ENCODE assay signal across 27 cellular contexts in genomic region chr14:90651976-90652560, GRCh38.
DNase-seq lines count a peak whose midpoint lies in the region; TF ChIP-seq lines count a peak whose summit lies in the region.
"Had no signal": no experiment of that assay in that cellular context is flagged by ENCODE, and none has a peak within 500 bp of the region (broad histone marks: within the 10 kb centered on the region; RNA-seq: fewer than 3 reads in every experiment).

No MANE protein-coding gene starts in this region.

- H3K4me2 ChIP-seq in smooth muscle cell = no peak overlapping the region
- H3K4me2 ChIP-seq: BLaER1, PC-9 had no signal

- no peaks in the 10 kb centered on the region for H3K9me3 Mint-ChIP-seq in mesothelial cell of epicardium
- H3K9me3 Mint-ChIP-seq: CD4-positive, CD25-positive, alpha-beta regulatory T cell; H9 had no signal

- H2AFZ ChIP-seq in smooth muscle cell (ENCODE audit: low read depth) = no peak overlapping the region
- H2AFZ ChIP-seq: GM23248, PC-9 had no signal

- H3K27me3 ChIP-seq in SJCRH30 = no peaks in the 10 kb centered on the region
- H3K27me3 ChIP-seq in smooth muscle cell (ENCODE audit: low read depth) = no peaks in the 10 kb centered on the region
- no peaks in the 10 kb centered on the region for H3K27me3 ChIP-seq in HAP-1 (ENCODE audit: low read depth)
- H3K27me3 ChIP-seq: BLaER1, MG63, SJSA1 had no signal

- peak overlapping the region; percentile 87 for H3K27ac ChIP-seq in SJCRH30
- H3K27ac ChIP-seq in cingulate gyrus (ENCODE audit: low read depth, low read length) = peak overlapping the region; percentile 69
- H3K27ac ChIP-seq in smooth muscle cell (ENCODE audit: low read depth) = peak overlapping the region; percentile 23
- H3K27ac ChIP-seq: BLaER1, GM23248, PC-9, SJSA1 had no signal

- H3K79me2 ChIP-seq in smooth muscle cell (ENCODE audit: low read depth) = no peaks in the 10 kb centered on the region

- no peaks in the 10 kb centered on the region for H4K20me1 ChIP-seq in smooth muscle cell (ENCODE audit: low read depth)
- H4K20me1 ChIP-seq: BLaER1 had no signal

- H3F3A ChIP-seq in smooth muscle cell (ENCODE audit: low read depth) = peaks cover 2% of the 10 kb centered on the region

- peaks cover 13% of the 10 kb centered on the region for H3K36me3 Mint-ChIP-seq in mesothelial cell of epicardium

- peak; percentile 69 to 79 for DNase-seq in SJCRH30
- DNase-seq in mesothelial cell of epicardium (ENCODE audit: low spot score in 2 of 2, unreplicated experiment in 2 of 2) = no peak
- no peak for DNase-seq in smooth muscle cell (lab: John Stamatoyannopoulos, UW; ENCODE audit: unreplicated experiment)
- no peak for DNase-seq in COLO829 (ENCODE audit: low spot score)
- no peak for DNase-seq in NCI-H748 treated with DMSO at 0.1 percent for 48 hours (lab: John Stamatoyannopoulos, UW)
- DNase-seq in HAP-1 (ENCODE audit: low spot score in 2 of 2) = no peak
- no peak for DNase-seq in D341Med (ENCODE audit: low spot score)
- DNase-seq: CD4-positive, CD25-positive, alpha-beta regulatory T cell; DMS53; GM23248; H9; IMR-90; KG1; MG63; NCI-H1092; NCI-H1417 treated with DMSO at 0.1 percent for 48 hours; NCI-H187; NCI-H2081 treated with DMSO at 0.1 percent for 48 hours; NCI-H2171; NCI-H226; NCI-H524; NCI-H82; NK-92 treated with Interleukin-12 subunit alpha and Interleukin-12 subunit beta, amount 100 ng/mL, for 24 hours; PC-9 had no signal

- peak overlapping the region; percentile 39 for H3K27ac Mint-ChIP-seq in mesothelial cell of epicardium
- H3K27ac Mint-ChIP-seq: CD4-positive, CD25-positive, alpha-beta regulatory T cell had no signal

- peaks cover 46% of the 10 kb centered on the region for H3K4me1 ChIP-seq in SJCRH30
- H3K4me1 ChIP-seq in smooth muscle cell (ENCODE audit: low read depth) = peaks cover 5% of the 10 kb centered on the region
- no peaks in the 10 kb centered on the region for H3K4me1 ChIP-seq in HAP-1
- H3K4me1 ChIP-seq: SJSA1 had no signal

- H3K4me3 ChIP-seq in SJCRH30 = no peak overlapping the region
- H3K4me3 ChIP-seq in smooth muscle cell = no peak overlapping the region
- H3K4me3 ChIP-seq in HAP-1 = no peak overlapping the region
- H3K4me3 ChIP-seq: BLaER1, GM23248, MG63, PC-9, SJSA1 had no signal

- no peak overlapping the region for H3K9ac ChIP-seq in smooth muscle cell (ENCODE audit: low read depth)
- H3K9ac ChIP-seq: BLaER1, GM23248 had no signal

- H3K27me3 Mint-ChIP-seq in mesothelial cell of epicardium (ENCODE audit: low read depth) = no peaks in the 10 kb centered on the region
- H3K27me3 Mint-ChIP-seq: CD4-positive, CD25-positive, alpha-beta regulatory T cell had no signal

- H3K9me3 ChIP-seq in SJCRH30 (replicated peaks) (no peaks in the 10 kb centered on the region), smooth muscle cell (replicated peaks; ENCODE audit: low read depth) (no peaks in the 10 kb centered on the region), HAP-1 (no peaks in the 10 kb centered on the region)
- H3K9me3 ChIP-seq: BLaER1, MG63, SJSA1 had no signal

- H3K36me3 ChIP-seq in SJCRH30 (no peaks in the 10 kb centered on the region; the same call in 1 of the 2 replicates), smooth muscle cell (ENCODE audit: low read depth) (no peaks in the 10 kb centered on the region), HAP-1 (replicated peaks) (peaks cover 4% of the 10 kb centered on the region)
- H3K36me3 ChIP-seq: MG63, SJSA1 had no signal

- 86% methylated on average over 9 of the region's 9 CpGs for WGBS in smooth muscle cell (ENCODE audit: low lambda C conversion rate)

- in situ Hi-C loops in HAP-1 (cut with MboI; ENCODE audit: low sequenced_read_pairs) = no loop called here

- H3K4me3 Mint-ChIP-seq in mesothelial cell of epicardium = no peak overlapping the region
- H3K4me3 Mint-ChIP-seq: CD4-positive, CD25-positive, alpha-beta regulatory T cell; H9 had no signal

- TF ChIP-seq CTCF in mesothelial cell of epicardium (IDR thresholded peaks at IDR 0.05; ENCODE audit: unreplicated experiment) = no peak
- no peak for TF ChIP-seq CTCF in smooth muscle cell (IDR thresholded peaks at IDR 0.05; ENCODE audit: borderline replicate concordance, insufficient read depth, poor library complexity, severe bottlenecking)

- H3K4me1 Mint-ChIP-seq in mesothelial cell of epicardium = peaks cover 23% of the 10 kb centered on the region

Comparison
In these comparisons a context has a peak if more than half of its experiments do, and no peak if none do; other contexts are left out.
1. DNase-seq: peak in SJCRH30 (2 of 2); none in mesothelial cell of epicardium (0 of 2), smooth muscle cell (single experiment), COLO829 (single experiment), NCI-H748 treated with DMSO at 0.1 percent for 48 hours (single experiment), HAP-1 (0 of 2) and D341Med (single experiment).
2. H3K27ac ChIP-seq: peak in every context shown above with its lines; median percentile 87 in SJCRH30; 69 in cingulate gyrus; 23 in smooth muscle cell.